ENCODE assay signal across 1 cellular context in the genomic region with DNA sequence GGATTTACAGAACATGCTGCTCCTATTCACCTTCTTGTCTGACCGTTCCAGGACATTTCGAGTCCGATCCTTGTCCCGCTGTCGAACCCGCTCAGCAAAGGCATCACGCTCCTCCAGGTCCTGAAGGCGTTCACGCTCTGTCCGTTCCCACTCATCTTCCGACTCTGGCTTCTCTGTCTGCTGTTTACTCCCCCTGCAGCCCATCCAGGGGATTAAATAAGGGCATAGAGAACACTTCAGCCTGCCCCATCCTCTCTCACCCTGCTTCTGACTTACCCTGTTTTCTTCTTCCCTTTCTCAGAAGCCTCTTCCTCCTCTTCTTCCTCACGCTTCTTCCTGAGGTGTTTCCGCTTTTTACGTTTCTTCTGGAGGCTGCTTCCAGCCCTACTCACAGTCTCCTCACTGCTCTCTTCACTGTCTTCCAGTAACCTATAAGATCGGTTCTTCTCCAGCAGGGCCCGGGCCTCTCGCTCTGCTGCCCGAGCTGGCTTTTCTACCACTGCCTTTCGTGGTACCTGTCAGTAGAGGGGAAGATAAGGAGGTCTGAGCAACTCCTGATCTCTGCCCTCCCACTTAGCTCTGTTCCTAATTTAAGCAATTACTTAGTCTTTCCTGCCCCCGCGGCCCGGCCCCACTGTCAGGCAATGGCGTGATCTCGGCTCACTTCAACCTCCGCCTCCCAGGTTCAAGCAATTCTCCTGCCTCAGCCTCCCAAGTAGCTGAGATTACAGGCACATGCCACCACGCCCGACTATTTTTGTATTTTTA.
A peak's percentile ranks its signal among the peaks of the same experiment; 100 is the strongest.
TF ChIP-seq lines count a peak whose summit lies in the region.

No MANE protein-coding gene starts in this region.

TF ChIP-seq in HepG2, 621 proteins besides CTCF, POLR2A, EP300 and RAD21 (continued from another document and continues in another):
- TF ChIP-seq, protein P1, sequence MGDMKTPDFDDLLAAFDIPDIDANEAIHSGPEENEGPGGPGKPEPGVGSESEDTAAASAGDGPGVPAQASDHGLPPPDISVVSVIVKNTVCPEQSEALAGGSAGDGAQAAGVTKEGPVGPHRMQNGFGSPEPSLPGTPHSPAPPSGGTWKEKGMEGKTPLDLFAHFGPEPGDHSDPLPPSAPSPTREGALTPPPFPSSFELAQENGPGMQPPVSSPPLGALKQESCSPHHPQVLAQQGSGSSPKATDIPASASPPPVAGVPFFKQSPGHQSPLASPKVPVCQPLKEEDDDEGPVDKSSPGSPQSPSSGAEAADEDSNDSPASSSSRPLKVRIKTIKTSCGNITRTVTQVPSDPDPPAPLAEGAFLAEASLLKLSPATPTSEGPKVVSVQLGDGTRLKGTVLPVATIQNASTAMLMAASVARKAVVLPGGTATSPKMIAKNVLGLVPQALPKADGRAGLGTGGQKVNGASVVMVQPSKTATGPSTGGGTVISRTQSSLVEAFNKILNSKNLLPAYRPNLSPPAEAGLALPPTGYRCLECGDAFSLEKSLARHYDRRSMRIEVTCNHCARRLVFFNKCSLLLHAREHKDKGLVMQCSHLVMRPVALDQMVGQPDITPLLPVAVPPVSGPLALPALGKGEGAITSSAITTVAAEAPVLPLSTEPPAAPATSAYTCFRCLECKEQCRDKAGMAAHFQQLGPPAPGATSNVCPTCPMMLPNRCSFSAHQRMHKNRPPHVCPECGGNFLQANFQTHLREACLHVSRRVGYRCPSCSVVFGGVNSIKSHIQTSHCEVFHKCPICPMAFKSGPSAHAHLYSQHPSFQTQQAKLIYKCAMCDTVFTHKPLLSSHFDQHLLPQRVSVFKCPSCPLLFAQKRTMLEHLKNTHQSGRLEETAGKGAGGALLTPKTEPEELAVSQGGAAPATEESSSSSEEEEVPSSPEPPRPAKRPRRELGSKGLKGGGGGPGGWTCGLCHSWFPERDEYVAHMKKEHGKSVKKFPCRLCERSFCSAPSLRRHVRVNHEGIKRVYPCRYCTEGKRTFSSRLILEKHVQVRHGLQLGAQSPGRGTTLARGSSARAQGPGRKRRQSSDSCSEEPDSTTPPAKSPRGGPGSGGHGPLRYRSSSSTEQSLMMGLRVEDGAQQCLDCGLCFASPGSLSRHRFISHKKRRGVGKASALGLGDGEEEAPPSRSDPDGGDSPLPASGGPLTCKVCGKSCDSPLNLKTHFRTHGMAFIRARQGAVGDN (CRISPR knock-in tag; IDR thresholded peaks at IDR 0.05) = 0 out of 2 replicates have a peak, but pooled peaks have one; percentile 30
- TF ChIP-seq SMC3 (IDR thresholded peaks at IDR 0.05; ENCODE audit: low read length) = peak; percentile 67
- TF ChIP-seq, protein P2, sequence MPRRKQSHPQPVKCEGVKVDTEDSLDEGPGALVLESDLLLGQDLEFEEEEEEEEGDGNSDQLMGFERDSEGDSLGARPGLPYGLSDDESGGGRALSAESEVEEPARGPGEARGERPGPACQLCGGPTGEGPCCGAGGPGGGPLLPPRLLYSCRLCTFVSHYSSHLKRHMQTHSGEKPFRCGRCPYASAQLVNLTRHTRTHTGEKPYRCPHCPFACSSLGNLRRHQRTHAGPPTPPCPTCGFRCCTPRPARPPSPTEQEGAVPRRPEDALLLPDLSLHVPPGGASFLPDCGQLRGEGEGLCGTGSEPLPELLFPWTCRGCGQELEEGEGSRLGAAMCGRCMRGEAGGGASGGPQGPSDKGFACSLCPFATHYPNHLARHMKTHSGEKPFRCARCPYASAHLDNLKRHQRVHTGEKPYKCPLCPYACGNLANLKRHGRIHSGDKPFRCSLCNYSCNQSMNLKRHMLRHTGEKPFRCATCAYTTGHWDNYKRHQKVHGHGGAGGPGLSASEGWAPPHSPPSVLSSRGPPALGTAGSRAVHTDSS (CRISPR knock-in tag; conservative IDR thresholded peaks at IDR 0.05) = no peak
- TF ChIP-seq ISL2 (CRISPR knock-in tag; IDR thresholded peaks at IDR 0.05) = no peak
- TF ChIP-seq ZNF616 (CRISPR knock-in tag; IDR thresholded peaks at IDR 0.05; ENCODE audit: low read depth) = no peak
- TF ChIP-seq ZNF672 (CRISPR knock-in tag; IDR thresholded peaks at IDR 0.05) = no peak
- no peak for TF ChIP-seq TRIM24 (CRISPR knock-in tag; IDR thresholded peaks at IDR 0.05)
- TF ChIP-seq THAP11 (CRISPR knock-in tag; IDR thresholded peaks at IDR 0.05) = 0 out of 2 replicates have a peak, but pooled peaks have one; percentile 13
- TF ChIP-seq MBNL3 (CRISPR knock-in tag; conservative IDR thresholded peaks at IDR 0.05) = no peak
- TF ChIP-seq, protein P3, sequence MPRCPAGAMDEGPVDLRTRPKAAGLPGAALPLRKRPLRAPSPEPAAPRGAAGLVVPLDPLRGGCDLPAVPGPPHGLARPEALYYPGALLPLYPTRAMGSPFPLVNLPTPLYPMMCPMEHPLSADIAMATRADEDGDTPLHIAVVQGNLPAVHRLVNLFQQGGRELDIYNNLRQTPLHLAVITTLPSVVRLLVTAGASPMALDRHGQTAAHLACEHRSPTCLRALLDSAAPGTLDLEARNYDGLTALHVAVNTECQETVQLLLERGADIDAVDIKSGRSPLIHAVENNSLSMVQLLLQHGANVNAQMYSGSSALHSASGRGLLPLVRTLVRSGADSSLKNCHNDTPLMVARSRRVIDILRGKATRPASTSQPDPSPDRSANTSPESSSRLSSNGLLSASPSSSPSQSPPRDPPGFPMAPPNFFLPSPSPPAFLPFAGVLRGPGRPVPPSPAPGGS (CRISPR knock-in tag; IDR thresholded peaks at IDR 0.05) = no peak
- no peak for TF ChIP-seq MBD4 (IDR thresholded peaks at IDR 0.05; ENCODE audit: borderline replicate concordance, low read length)
- no peak for TF ChIP-seq KDM3A (CRISPR knock-in tag; IDR thresholded peaks at IDR 0.05; ENCODE audit: low read depth)
- no peak for TF ChIP-seq SPEN (CRISPR knock-in tag; IDR thresholded peaks at IDR 0.05; ENCODE audit: low read depth)
- TF ChIP-seq, protein P4, sequence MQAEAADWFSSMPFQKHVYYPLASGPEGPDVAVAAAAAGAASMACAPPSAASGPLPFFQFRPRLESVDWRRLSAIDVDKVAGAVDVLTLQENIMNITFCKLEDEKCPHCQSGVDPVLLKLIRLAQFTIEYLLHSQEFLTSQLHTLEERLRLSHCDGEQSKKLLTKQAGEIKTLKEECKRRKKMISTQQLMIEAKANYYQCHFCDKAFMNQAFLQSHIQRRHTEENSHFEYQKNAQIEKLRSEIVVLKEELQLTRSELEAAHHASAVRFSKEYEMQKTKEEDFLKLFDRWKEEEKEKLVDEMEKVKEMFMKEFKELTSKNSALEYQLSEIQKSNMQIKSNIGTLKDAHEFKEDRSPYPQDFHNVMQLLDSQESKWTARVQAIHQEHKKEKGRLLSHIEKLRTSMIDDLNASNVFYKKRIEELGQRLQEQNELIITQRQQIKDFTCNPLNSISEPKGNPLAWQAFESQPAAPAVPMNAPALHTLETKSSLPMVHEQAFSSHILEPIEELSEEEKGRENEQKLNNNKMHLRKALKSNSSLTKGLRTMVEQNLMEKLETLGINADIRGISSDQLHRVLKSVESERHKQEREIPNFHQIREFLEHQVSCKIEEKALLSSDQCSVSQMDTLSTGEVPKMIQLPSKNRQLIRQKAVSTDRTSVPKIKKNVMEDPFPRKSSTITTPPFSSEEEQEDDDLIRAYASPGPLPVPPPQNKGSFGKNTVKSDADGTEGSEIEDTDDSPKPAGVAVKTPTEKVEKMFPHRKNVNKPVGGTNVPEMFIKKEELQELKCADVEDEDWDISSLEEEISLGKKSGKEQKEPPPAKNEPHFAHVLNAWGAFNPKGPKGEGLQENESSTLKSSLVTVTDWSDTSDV (CRISPR knock-in tag; IDR thresholded peaks at IDR 0.05) = no peak
- no peak for TF ChIP-seq ZNF615 (CRISPR knock-in tag; IDR thresholded peaks at IDR 0.05; ENCODE audit: borderline replicate concordance)
- TF ChIP-seq NR1H2 (CRISPR knock-in tag; IDR thresholded peaks at IDR 0.05; ENCODE audit: borderline replicate concordance, low read depth) = no peak
- TF ChIP-seq FOXA1 (IDR thresholded peaks at IDR 0.05) = no peak
- no peak for TF ChIP-seq FOXA1 (CRISPR knock-in tag; IDR thresholded peaks at IDR 0.05)
- TF ChIP-seq, protein P5, sequence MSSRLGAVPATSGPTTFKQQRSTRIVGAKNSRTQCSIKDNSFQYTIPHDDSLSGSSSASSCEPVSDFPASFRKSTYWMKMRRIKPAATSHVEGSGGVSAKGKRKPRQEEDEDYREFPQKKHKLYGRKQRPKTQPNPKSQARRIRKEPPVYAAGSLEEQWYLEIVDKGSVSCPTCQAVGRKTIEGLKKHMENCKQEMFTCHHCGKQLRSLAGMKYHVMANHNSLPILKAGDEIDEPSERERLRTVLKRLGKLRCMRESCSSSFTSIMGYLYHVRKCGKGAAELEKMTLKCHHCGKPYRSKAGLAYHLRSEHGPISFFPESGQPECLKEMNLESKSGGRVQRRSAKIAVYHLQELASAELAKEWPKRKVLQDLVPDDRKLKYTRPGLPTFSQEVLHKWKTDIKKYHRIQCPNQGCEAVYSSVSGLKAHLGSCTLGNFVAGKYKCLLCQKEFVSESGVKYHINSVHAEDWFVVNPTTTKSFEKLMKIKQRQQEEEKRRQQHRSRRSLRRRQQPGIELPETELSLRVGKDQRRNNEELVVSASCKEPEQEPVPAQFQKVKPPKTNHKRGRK (CRISPR knock-in tag; IDR thresholded peaks at IDR 0.05) = no peak
- no peak for TF ChIP-seq ZC3H4 (CRISPR knock-in tag; IDR thresholded peaks at IDR 0.05; ENCODE audit: borderline replicate concordance)
- no peak for TF ChIP-seq PRMT3 (CRISPR knock-in tag; IDR thresholded peaks at IDR 0.05; ENCODE audit: borderline replicate concordance, low read depth)
- TF ChIP-seq ZNF724P (CRISPR knock-in tag; IDR thresholded peaks at IDR 0.05; ENCODE audit: borderline replicate concordance) = no peak
- no peak for TF ChIP-seq ZNF788 (CRISPR knock-in tag; IDR thresholded peaks at IDR 0.05; ENCODE audit: borderline replicate concordance)
- TF ChIP-seq ZNF660 (CRISPR knock-in tag; IDR thresholded peaks at IDR 0.05; ENCODE audit: borderline replicate concordance, low read depth) = no peak
- no peak for TF ChIP-seq ZFP36 (IDR thresholded peaks at IDR 0.05; ENCODE audit: borderline replicate concordance, low read depth, low read length, partially characterized antibody)
- no peak for TF ChIP-seq NFE2L2 (IDR thresholded peaks at IDR 0.05; ENCODE audit: low read length)
- TF ChIP-seq PHF20 (CRISPR knock-in tag; IDR thresholded peaks at IDR 0.05) = no peak
- TF ChIP-seq FIP1L1 (IDR thresholded peaks at IDR 0.05; ENCODE audit: borderline replicate concordance, insufficient read depth, low read depth, low read length) = no peak
- no peak for TF ChIP-seq TBX3 (IDR thresholded peaks at IDR 0.05; ENCODE audit: borderline replicate concordance)
- TF ChIP-seq ZNF607 (CRISPR knock-in tag; IDR thresholded peaks at IDR 0.05; ENCODE audit: borderline replicate concordance) = no peak
- no peak for TF ChIP-seq ZNF337 (CRISPR knock-in tag; IDR thresholded peaks at IDR 0.05; ENCODE audit: borderline replicate concordance, low read depth)
- TF ChIP-seq FOXA3 (CRISPR knock-in tag; IDR thresholded peaks at IDR 0.05) = 0 out of 2 replicates have a peak, but pooled peaks have one; percentile 37
- TF ChIP-seq GATAD1 (CRISPR knock-in tag; IDR thresholded peaks at IDR 0.05) = no peak
- TF ChIP-seq, protein P6, sequence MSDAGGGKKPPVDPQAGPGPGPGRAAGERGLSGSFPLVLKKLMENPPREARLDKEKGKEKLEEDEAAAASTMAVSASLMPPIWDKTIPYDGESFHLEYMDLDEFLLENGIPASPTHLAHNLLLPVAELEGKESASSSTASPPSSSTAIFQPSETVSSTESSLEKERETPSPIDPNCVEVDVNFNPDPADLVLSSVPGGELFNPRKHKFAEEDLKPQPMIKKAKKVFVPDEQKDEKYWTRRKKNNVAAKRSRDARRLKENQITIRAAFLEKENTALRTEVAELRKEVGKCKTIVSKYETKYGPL (CRISPR knock-in tag; IDR thresholded peaks at IDR 0.05) = no peak
- no peak for TF ChIP-seq YEATS2 (CRISPR knock-in tag; IDR thresholded peaks at IDR 0.05; ENCODE audit: borderline replicate concordance)
- TF ChIP-seq ZNF891 (CRISPR knock-in tag; IDR thresholded peaks at IDR 0.05) = no peak
- TF ChIP-seq ZBTB38 (CRISPR knock-in tag; IDR thresholded peaks at IDR 0.05) = peak; percentile 94
- TF ChIP-seq PCBP1 (IDR thresholded peaks at IDR 0.05; ENCODE audit: borderline replicate concordance, low read depth, low read length) = no peak
- TF ChIP-seq EEA1 (CRISPR knock-in tag; IDR thresholded peaks at IDR 0.05; ENCODE audit: borderline replicate concordance) = no peak
- TF ChIP-seq AKAP8 (CRISPR knock-in tag; IDR thresholded peaks at IDR 0.05) = no peak
- TF ChIP-seq, protein P7, sequence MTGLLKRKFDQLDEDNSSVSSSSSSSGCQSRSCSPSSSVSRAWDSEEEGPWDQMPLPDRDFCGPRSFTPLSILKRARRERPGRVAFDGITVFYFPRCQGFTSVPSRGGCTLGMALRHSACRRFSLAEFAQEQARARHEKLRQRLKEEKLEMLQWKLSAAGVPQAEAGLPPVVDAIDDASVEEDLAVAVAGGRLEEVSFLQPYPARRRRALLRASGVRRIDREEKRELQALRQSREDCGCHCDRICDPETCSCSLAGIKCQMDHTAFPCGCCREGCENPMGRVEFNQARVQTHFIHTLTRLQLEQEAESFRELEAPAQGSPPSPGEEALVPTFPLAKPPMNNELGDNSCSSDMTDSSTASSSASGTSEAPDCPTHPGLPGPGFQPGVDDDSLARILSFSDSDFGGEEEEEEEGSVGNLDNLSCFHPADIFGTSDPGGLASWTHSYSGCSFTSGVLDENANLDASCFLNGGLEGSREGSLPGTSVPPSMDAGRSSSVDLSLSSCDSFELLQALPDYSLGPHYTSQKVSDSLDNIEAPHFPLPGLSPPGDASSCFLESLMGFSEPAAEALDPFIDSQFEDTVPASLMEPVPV (CRISPR knock-in tag; IDR thresholded peaks at IDR 0.05) = no peak
- TF ChIP-seq IKZF1 (IDR thresholded peaks at IDR 0.05) = no peak
- no peak for TF ChIP-seq ZNF652 (CRISPR knock-in tag; IDR thresholded peaks at IDR 0.05; ENCODE audit: borderline replicate concordance, low read depth)
- TF ChIP-seq, protein P8, sequence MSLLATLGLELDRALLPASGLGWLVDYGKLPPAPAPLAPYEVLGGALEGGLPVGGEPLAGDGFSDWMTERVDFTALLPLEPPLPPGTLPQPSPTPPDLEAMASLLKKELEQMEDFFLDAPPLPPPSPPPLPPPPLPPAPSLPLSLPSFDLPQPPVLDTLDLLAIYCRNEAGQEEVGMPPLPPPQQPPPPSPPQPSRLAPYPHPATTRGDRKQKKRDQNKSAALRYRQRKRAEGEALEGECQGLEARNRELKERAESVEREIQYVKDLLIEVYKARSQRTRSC (CRISPR knock-in tag; IDR thresholded peaks at IDR 0.05; ENCODE audit: low read depth) = no peak
- no peak for TF ChIP-seq ZNF12 (CRISPR knock-in tag; IDR thresholded peaks at IDR 0.05)
- TF ChIP-seq ADNP (CRISPR knock-in tag; IDR thresholded peaks at IDR 0.05) = no peak
- TF ChIP-seq, protein P9, sequence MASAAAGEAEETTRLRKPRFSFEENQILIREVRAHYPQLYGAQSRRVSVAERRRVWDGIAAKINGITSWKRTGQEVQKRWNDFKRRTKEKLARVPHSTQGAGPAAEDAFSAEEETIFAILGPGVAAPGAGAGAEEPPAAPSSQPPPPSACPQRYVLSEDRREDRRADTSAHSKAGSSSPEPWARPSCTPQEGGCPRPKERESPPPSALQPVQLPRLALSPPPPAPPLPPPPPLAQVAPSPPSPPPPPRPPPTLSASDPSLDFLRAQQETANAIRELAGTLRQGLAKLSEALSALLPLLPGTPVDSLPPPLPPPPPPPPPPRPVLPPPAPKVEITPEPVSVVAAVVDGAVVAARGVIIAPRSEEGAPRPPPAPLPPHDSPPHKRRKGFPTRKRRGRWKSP (CRISPR knock-in tag; IDR thresholded peaks at IDR 0.05) = no peak
